In genomic region chr12:13197526-13198141, GRCh38 we compare ENCODE assay signal across 1 cellular context.
TF ChIP-seq lines count a peak whose summit lies in the region.

No MANE protein-coding gene starts in this region.

TF ChIP-seq in GM23338, 12 proteins besides CTCF, POLR2A, EP300 and RAD21 (continued from another document):
- TF ChIP-seq ZNF462 (CRISPR knock-in tag; IDR thresholded peaks at IDR 0.05) = no peak
- TF ChIP-seq EZH2phosphoT487 (IDR thresholded peaks at IDR 0.05; ENCODE audit: unreplicated experiment) = no peak
- TF ChIP-seq CREB1 (CRISPR knock-in tag; IDR thresholded peaks at IDR 0.05; ENCODE audit: low read depth) = no peak
- TF ChIP-seq, protein P1, sequence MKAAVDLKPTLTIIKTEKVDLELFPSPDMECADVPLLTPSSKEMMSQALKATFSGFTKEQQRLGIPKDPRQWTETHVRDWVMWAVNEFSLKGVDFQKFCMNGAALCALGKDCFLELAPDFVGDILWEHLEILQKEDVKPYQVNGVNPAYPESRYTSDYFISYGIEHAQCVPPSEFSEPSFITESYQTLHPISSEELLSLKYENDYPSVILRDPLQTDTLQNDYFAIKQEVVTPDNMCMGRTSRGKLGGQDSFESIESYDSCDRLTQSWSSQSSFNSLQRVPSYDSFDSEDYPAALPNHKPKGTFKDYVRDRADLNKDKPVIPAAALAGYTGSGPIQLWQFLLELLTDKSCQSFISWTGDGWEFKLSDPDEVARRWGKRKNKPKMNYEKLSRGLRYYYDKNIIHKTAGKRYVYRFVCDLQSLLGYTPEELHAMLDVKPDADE (IDR thresholded peaks at IDR 0.05) = no peak
- no peak for TF ChIP-seq EZH2 (IDR thresholded peaks at IDR 0.05; ENCODE audit: low read depth, unreplicated experiment)
- no peak for TF ChIP-seq ZNF114 (CRISPR knock-in tag; IDR thresholded peaks at IDR 0.05)
- no peak for TF ChIP-seq REST (IDR thresholded peaks at IDR 0.05; ENCODE audit: unreplicated experiment)
- no peak for TF ChIP-seq ZNF331 (CRISPR knock-in tag; IDR thresholded peaks at IDR 0.05; ENCODE audit: low read depth)
- TF ChIP-seq STAT1 (IDR thresholded peaks at IDR 0.05; ENCODE audit: unreplicated experiment) = no peak
- TF ChIP-seq POLR2AphosphoS5 (IDR thresholded peaks at IDR 0.05; ENCODE audit: low read depth) = no peak
- no peak for TF ChIP-seq NANOG (IDR thresholded peaks at IDR 0.05; ENCODE audit: borderline replicate concordance)
